ENCODE assay signal across 8 cellular contexts in genomic region chr1:16613185-16614147, GRCh38. TPM values are rescaled to one million over a fixed set of nuclear protein-coding genes. Genes with fewer than 3 reads are reported as not detected.
DNase-seq lines count a peak whose midpoint lies in the region; ATAC-seq and TF ChIP-seq lines count a peak whose summit lies in the region.

Gene NBPF1, minus strand, starts transcription at chr1:16613564.

- H3K4me1 Mint-ChIP-seq in osteocyte (ENCODE audit: unreplicated experiment) = no peaks in the 10 kb centered on the region

- peak; percentile 67 for TF ChIP-seq POLR2A in testis (IDR thresholded peaks at IDR 0.05)

- H3K27ac Mint-ChIP-seq in osteocyte (ENCODE audit: unreplicated experiment) = no peak within 1 kb of the TSS

- H3K4me3 Mint-ChIP-seq in osteocyte (ENCODE audit: unreplicated experiment) = no peak within 1 kb of the TSS

- 0% methylated on average over 61 to 82 of the region's 82 CpGs for WGBS in testis, 2 donors

- no peaks in the 10 kb centered on the region for H3K9me3 ChIP-seq in testis

- H3K27ac ChIP-seq in testis = peak within 1 kb of the TSS; percentile 36 to 85

- H3K36me3 ChIP-seq in testis (ENCODE audit: low read depth, missing control alignments) = no peaks in the 10 kb centered on the region

- H3K4me1 ChIP-seq in testis = peaks cover 14% of the 10 kb centered on the region

- no peaks in the 10 kb centered on the region for H3K36me3 Mint-ChIP-seq in osteocyte (ENCODE audit: unreplicated experiment)

- peak; percentile 94 for ATAC-seq in HG02642 (IDR thresholded peaks at IDR 0.05; ENCODE audit: poor library complexity, unreplicated experiment)
- ATAC-seq in Right ventricle myocardium inferior = peak; percentile 99

- POLR2A ChIA-PET in GM10248 (lab: Yijun Ruan, JAX) = interaction anchor here (0.6 kb wide), 1 partner anchor 388 kb away, joined by 4 read pairs; no protein-coding TSS in a partner anchor

- no peaks in the 10 kb centered on the region for H3K27me3 ChIP-seq in testis

- DNase-seq in GM10248 (ENCODE audit: extremely low spot score) (peak; percentile 100), NCI-H1092 treated with DMSO at 0.1 percent for 48 hours (lab: John Stamatoyannopoulos, UW) (peak; percentile 100), SKM-1 (lab: John Stamatoyannopoulos, UW; ENCODE audit: unreplicated experiment) (peak; percentile 99), Right ventricle myocardium inferior (ENCODE audit: missing footprints) (peak; percentile 99), osteocyte (ENCODE audit: extremely low spot score, unreplicated experiment) (peak; percentile 99), testis (peak; percentile 100)
- peak; percentile 94 for DNase-seq in activated naive CD8-positive, alpha-beta T cell treated with anti-CD3 and anti-CD28 coated beads, Interleukin-2, amount 50 U/mL, for 16 hours (ENCODE audit: low read depth, low spot score)

- CTCF ChIA-PET in GM10248 (lab: Yijun Ruan, JAX) = interaction anchor here (1.1 to 6.5 kb wide), 8 partner anchors 8 to 338 kb away, joined by 3 to 61 read pairs (median 6); partner anchors contain the start of gene NECAP2

- no peaks in the 10 kb centered on the region for H3K9me3 Mint-ChIP-seq in osteocyte (ENCODE audit: unreplicated experiment)

- intact Hi-C loops in Right ventricle myocardium inferior (cut with DNase I) = no loop called here
- intact Hi-C loops in testis (cut with DNase I; ENCODE audit: low total_unique reads) = no loop called here

- peak within 1 kb of the TSS; percentile 66 to 72 for H3K4me3 ChIP-seq in testis

- TF ChIP-seq CTCF in GM10248 (IDR thresholded peaks at IDR 0.05; ENCODE audit: control extremely low read depth, extremely low read depth, low read depth, missing control alignments) (peak; percentile 7), osteocyte (IDR thresholded peaks at IDR 0.05) (peak; percentile 16), testis (IDR thresholded peaks at IDR 0.05) (peak in 1 of 3 experiments; percentile 31)

- H3K27me3 Mint-ChIP-seq in osteocyte (ENCODE audit: unreplicated experiment) = no peaks in the 10 kb centered on the region

RNA-seq across cellular contexts. Expression of gene NBPF1, which starts in this region (rescaled TPM):
- total RNA-seq in Right ventricle myocardium inferior = 12.4 TPM
- 50.1 and 55.6 TPM in 2 replicates for total RNA-seq in osteocyte
- total RNA-seq in testis = 100 to 1,000 TPM in 1 of 2 donors, 10 to 100 TPM in 1; 75.6 to 109 TPM
- polyA plus RNA-seq in testis (ENCODE audit: insufficient read depth, low read depth, low replicate concordance) = 93.9 TPM

Comparison
In these comparisons a context has a peak if more than half of its experiments do, and no peak if none do; other contexts are left out.
1. Peak in every context shown above with its lines: DNase-seq, ATAC-seq, H3K4me3 ChIP-seq and H3K27ac ChIP-seq.